In the genomic region with DNA sequence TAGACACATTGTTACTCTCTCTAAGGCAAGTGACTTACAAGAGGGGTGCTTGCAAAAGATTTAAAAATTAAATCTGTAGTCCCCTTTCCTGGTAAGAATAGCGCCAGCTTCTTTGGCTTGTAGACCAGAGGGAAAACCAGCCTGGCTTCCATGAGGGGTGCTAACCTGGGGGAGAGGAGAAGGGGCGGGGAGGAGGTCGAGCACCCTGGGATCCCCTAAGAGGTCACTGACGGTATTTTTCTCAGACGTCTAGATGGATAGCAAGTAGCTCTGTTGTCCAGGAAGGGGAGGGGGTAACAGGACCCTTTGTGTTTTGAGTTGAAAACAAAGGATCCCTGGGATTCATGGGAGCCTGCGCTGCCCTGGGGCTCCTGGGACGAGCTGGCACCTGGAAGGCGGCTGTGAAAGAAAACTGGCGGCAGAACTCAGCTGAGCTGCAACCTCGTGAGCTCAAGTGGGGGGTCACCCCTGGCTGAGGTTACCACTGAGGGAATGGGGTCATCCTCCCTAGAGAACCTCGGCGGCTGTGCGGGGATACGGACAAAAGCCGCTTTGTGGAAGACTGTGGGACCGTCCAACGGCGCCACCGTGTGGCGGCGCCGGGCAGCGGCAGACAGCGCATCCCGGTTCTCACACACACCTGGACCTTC, we compare ENCODE assay signal across 8 cellular contexts. TPM values are rescaled to one million over a fixed set of nuclear protein-coding genes. Genes with fewer than 3 reads are reported as not detected.
A peak's percentile ranks its signal among the peaks of the same experiment; 100 is the strongest.
DNase-seq lines count a peak whose midpoint lies in the region; ATAC-seq and TF ChIP-seq lines count a peak whose summit lies in the region.

No MANE protein-coding gene starts in this region.

- H3K27ac ChIP-seq in right lobe of liver, result no peak overlapping the region

- H3K27me3 ChIP-seq in right lobe of liver, result no peaks in the 10 kb centered on the region

- H3K4me1 ChIP-seq in right lobe of liver, result no peaks in the 10 kb centered on the region

- no peaks in the 10 kb centered on the region for H3K36me3 ChIP-seq in right lobe of liver

- peak overlapping the region in 1 of 3 donors; percentile 28 for H3K4me3 ChIP-seq in right lobe of liver

- TF ChIP-seq CTCF in GM12874 (IDR thresholded peaks at IDR 0.05; ENCODE audit: insufficient read depth, low read depth, low read length), result peak; percentile 97
- TF ChIP-seq CTCF in right lobe of liver (IDR thresholded peaks at IDR 0.05), result peak; percentile 90 to 98 (median 96)

- DNase-seq in A172 (ENCODE audit: low spot score) (peak; percentile 48), NCI-H1694 treated with DMSO at 0.1 percent for 48 hours (lab: John Stamatoyannopoulos, UW) (peak; percentile 41), dermis blood vessel endothelial cell (peak; percentile 76), right lobe of liver (peak; percentile 66 to 68 (median 68))
- peak; percentile 21 to 45 for DNase-seq in activated CD4-positive, alpha-beta T cell treated with anti-CD3 and anti-CD28 coated beads for 24 hours (ENCODE audit: low read depth in 2 of 2)
- DNase-seq in stimulated activated CD4-positive, alpha-beta T cell treated with anti-CD3 and anti-CD28 coated beads, TNF-alpha, amount 100 ng/mL, for 24 hours (ENCODE audit: low read depth in 3 of 3), result peak in 2 of 3 experiments; percentile 25 to 53

- no peak for TF ChIP-seq POLR2A in right lobe of liver (IDR thresholded peaks at IDR 0.05)

- WGBS in right lobe of liver (ENCODE audit: insufficient coverage, low coverage, low lambda C conversion rate, missing lambda C conversion rate), result 24% methylated on average over 9 of the region's 25 CpGs

- intact Hi-C loops in right lobe of liver (cut with DNase I), result loop anchor here (5.0 kb wide), 1 partner anchor 142 kb away; no protein-coding TSS in a partner anchor

- H3K9me3 ChIP-seq in right lobe of liver, result no peaks in the 10 kb centered on the region

- peak; percentile 84 for ATAC-seq in HG02798 (IDR thresholded peaks at IDR 0.05; ENCODE audit: poor library complexity, unreplicated experiment)
- peak; percentile 94 to 99 (median 97) for ATAC-seq in right lobe of liver

RNA-seq across cellular contexts. Expression of a gene that starts 37.8 kb away (rescaled TPM):
- 127 and 156 TPM in 2 replicates for total RNA-seq in A172 (2014; rRNA removed; shearing (Covaris generic))
- total RNA-seq in dermis blood vessel endothelial cell (35.7 and 72.8 TPM in 2 replicates), right lobe of liver (10 to 100 TPM; 41.4 to 50.2 (median 44.0) TPM)

RNA-seq across cellular contexts. Expression of a gene that starts 48.1 kb away (rescaled TPM):
- total RNA-seq in A172 (2014; rRNA removed; shearing (Covaris generic)), result 24.6 and 38.3 TPM in 2 replicates
- 66.7 and 90.5 TPM in 2 replicates for total RNA-seq in dermis blood vessel endothelial cell
- 100 to 1,000 TPM in 2 of 6 experiments, 10 to 100 TPM in 4; 30.6 to 125 (median 74.5) TPM for total RNA-seq in right lobe of liver
